1 cellular context compared by ENCODE assay signal in genomic region chr9:70136632-70137031, GRCh38.
TF ChIP-seq lines count a peak whose summit lies in the region.

No MANE protein-coding gene starts in this region.

TF ChIP-seq in SK-N-SH, 30 proteins besides CTCF, POLR2A, EP300 and RAD21 (continued from another document):
- TF ChIP-seq PBX3 (IDR thresholded peaks at IDR 0.05) (peak; percentile 23; the same call in 1 of the 2 replicates), MAX (IDR thresholded peaks at IDR 0.05; ENCODE audit: low read depth) (no peak)
